Comparison of ENCODE assay signal across 27 cellular contexts in genomic region chr6:18795726-18796125, GRCh38.
"Had no signal": no experiment of that assay in that cellular context is flagged by ENCODE, and none has a peak within 500 bp of the region (broad histone marks: within the 10 kb centered on the region; RNA-seq: fewer than 3 reads in every experiment).

No MANE protein-coding gene starts in this region.

- H3K4me3 ChIP-seq: cardiac muscle cell, K562 had no signal

- H3K36me3 ChIP-seq: cardiac muscle cell had no signal

- H3K4me1 Mint-ChIP-seq: activated CD4-positive, alpha-beta memory T cell treated with anti-CD3 and anti-CD28 coated beads, Interleukin-2, amount 10 ng/mL, durations not matched to agents 7 days and 5 days; activated CD4-positive, alpha-beta T cell treated with anti-CD3 and anti-CD28 coated beads, Interleukin-2, amount 10 ng/mL, durations not matched to agents 7 days and 5 days; activated T-helper 17 cell treated with anti-CD3 and anti-CD28 coated beads, Interleukin-2, amount 50 U/mL, for 72 hours; T-cell had no signal

- ATAC-seq: activated T-helper 17 cell treated with anti-CD3 and anti-CD28 coated beads, Interleukin-2, amount 50 U/mL, for 72 hours; K562; T-cell had no signal

- H3K27ac Mint-ChIP-seq: activated CD4-positive, alpha-beta memory T cell treated with anti-CD3 and anti-CD28 coated beads, Interleukin-2, amount 10 ng/mL, durations not matched to agents 7 days and 5 days; activated CD4-positive, alpha-beta T cell treated with anti-CD3 and anti-CD28 coated beads, Interleukin-2, amount 10 ng/mL, durations not matched to agents 7 days and 5 days; activated naive CD4-positive, alpha-beta T cell treated with anti-CD3 and anti-CD28 coated beads for 36 hours; activated naive CD8-positive, alpha-beta T cell; activated T-helper 17 cell treated with anti-CD3 and anti-CD28 coated beads, Interleukin-2, amount 50 U/mL, for 72 hours; brain; T-cell had no signal

- DNase-seq: activated CD4-positive, alpha-beta memory T cell treated with anti-CD3 and anti-CD28 coated beads, Interleukin-2, amount 10 ng/mL, durations not matched to agents 7 days and 5 days; activated CD4-positive, alpha-beta T cell treated with anti-CD3 and anti-CD28 coated beads, Interleukin-2, amount 10 ng/mL, durations not matched to agents 7 days and 5 days; activated CD4-positive, CD25-positive, alpha-beta regulatory T cell; activated gamma-delta T cell; activated naive CD4-positive, alpha-beta T cell treated with anti-CD3 and anti-CD28 coated beads for 36 hours; activated T-cell treated with anti-CD3 and anti-CD28 coated beads for 4 hours; activated T-cell treated with anti-CD3 and anti-CD28 coated beads, Interleukin-2, amount 50 U/mL, for 48 hours; amygdala; Karpas-422; NCI-H1105 treated with DMSO at 0.1 percent for 48 hours; NCI-H1436 treated with DMSO at 0.1 percent for 48 hours; NCI-H187; NCI-H2081 treated with DMSO at 0.1 percent for 48 hours; NCI-H345; NCI-H510A; NCI-H526 treated with DMSO at 0.1 percent for 48 hours; SIG-M5; T-cell; T-helper 2 cell; T1000 had no signal

- H3K36me3 Mint-ChIP-seq: activated naive CD8-positive, alpha-beta T cell; brain; T-cell had no signal

- H3K27me3 Mint-ChIP-seq: activated CD4-positive, alpha-beta memory T cell treated with anti-CD3 and anti-CD28 coated beads, Interleukin-2, amount 10 ng/mL, durations not matched to agents 7 days and 5 days; activated CD4-positive, alpha-beta T cell treated with anti-CD3 and anti-CD28 coated beads, Interleukin-2, amount 10 ng/mL, durations not matched to agents 7 days and 5 days; activated naive CD8-positive, alpha-beta T cell; activated T-helper 17 cell treated with anti-CD3 and anti-CD28 coated beads, Interleukin-2, amount 50 U/mL, for 72 hours; brain; T-cell had no signal

- H3K27ac ChIP-seq: cardiac muscle cell had no signal

- H3K27me3 ChIP-seq: cardiac muscle cell had no signal

- H3K4me3 Mint-ChIP-seq: activated CD4-positive, alpha-beta memory T cell treated with anti-CD3 and anti-CD28 coated beads, Interleukin-2, amount 10 ng/mL, durations not matched to agents 7 days and 5 days; activated CD4-positive, alpha-beta T cell treated with anti-CD3 and anti-CD28 coated beads, Interleukin-2, amount 10 ng/mL, durations not matched to agents 7 days and 5 days; activated naive CD4-positive, alpha-beta T cell treated with anti-CD3 and anti-CD28 coated beads for 36 hours; activated naive CD8-positive, alpha-beta T cell; activated T-helper 17 cell treated with anti-CD3 and anti-CD28 coated beads, Interleukin-2, amount 50 U/mL, for 72 hours; brain; T-cell had no signal

- FAIRE-seq: astrocyte, K562, TTC549 had no signal
